In genomic region chr13:75770164-75771145, GRCh38 we compare ENCODE assay signal across 13 cellular contexts.
DNase-seq lines count a peak whose midpoint lies in the region; ATAC-seq and TF ChIP-seq lines count a peak whose summit lies in the region.
"Had no signal": no experiment of that assay in that cellular context is flagged by ENCODE, and none has a peak within 500 bp of the region (broad histone marks: within the 10 kb centered on the region; RNA-seq: fewer than 3 reads in every experiment).

No MANE protein-coding gene starts in this region.

- H3K27me3 ChIP-seq in breast epithelium (no peaks in the 10 kb centered on the region), mammary epithelial cell (ENCODE audit: insufficient read depth, low read length) (no peaks in the 10 kb centered on the region), skeletal muscle tissue (ENCODE audit: control insufficient read depth in 3 of 3, insufficient read depth in 3 of 3, low read length in 3 of 3) (no peaks in the 10 kb centered on the region)
- H3K27me3 ChIP-seq: ovary had no signal

- H3K27ac ChIP-seq in breast epithelium (no peak overlapping the region), mammary epithelial cell (ENCODE audit: insufficient read depth, low read depth, low read length) (peak overlapping the region; percentile 83), skeletal muscle tissue (ENCODE audit: low read depth, low read length) (peak overlapping the region; percentile 9)
- H3K27ac ChIP-seq: ovary had no signal

- no peak overlapping the region for H3K4me3 Mint-ChIP-seq in MCF 10A (ENCODE audit: unreplicated experiment)
- H3K4me3 Mint-ChIP-seq in activated naive CD4-positive, alpha-beta T cell treated with anti-CD3 and anti-CD28 coated beads for 36 hours = no peak overlapping the region
- H3K4me3 Mint-ChIP-seq in activated T-helper 2 cell treated with anti-CD3 and anti-CD28 coated beads, Interferon-gamma antibody, Interleukin-2, Interleukin-4, amounts not matched to agents 10 μg/mL and 5 μg/mL and 100 μg/mL, durations not matched to agents 14 hours and 24 hours and 36 hours (ENCODE audit: low read depth) = no peak overlapping the region
- H3K4me3 Mint-ChIP-seq: memory B cell had no signal

- WGBS in mammary epithelial cell (ENCODE audit: low coverage, missing lambda C conversion rate) = 65% methylated on average over 4 of the region's 4 CpGs

- dilution Hi-C loops in mammary epithelial cell (cut with HindIII; ENCODE audit: low sequenced_read_pairs) = no loop called here

- H3K4me1 ChIP-seq in breast epithelium (no peaks in the 10 kb centered on the region), mammary epithelial cell (ENCODE audit: insufficient read depth, low read length) (peaks cover 12% of the 10 kb centered on the region), skeletal muscle tissue (ENCODE audit: control insufficient read depth in 3 of 3, insufficient read depth in 3 of 3, low read length in 3 of 3) (peaks cover 6 to 25% (median 19%) of the 10 kb centered on the region in 3 donors)

- H2AFZ ChIP-seq in mammary epithelial cell (ENCODE audit: low read depth, low read length) = no peak overlapping the region

- intact Hi-C loops in MCF 10A (cut with micrococcal nuclease) = no loop called here
- intact Hi-C loops in breast epithelium (cut with DNase I; ENCODE audit: low total_unique reads) = no loop called here
- intact Hi-C loops in mammary epithelial cell (cut with micrococcal nuclease) = loop anchor here (5.0 kb wide), 1 partner anchor 53 kb away; no protein-coding TSS in a partner anchor
- intact Hi-C loops in activated naive CD4-positive, alpha-beta T cell treated with anti-CD3 and anti-CD28 coated beads for 36 hours (cut with micrococcal nuclease) = loop anchor here (1.0 kb wide), 1 partner anchor 8 kb away; no protein-coding TSS in a partner anchor
- intact Hi-C loops in activated T-helper 2 cell treated with anti-CD3 and anti-CD28 coated beads, Interferon-gamma antibody, Interleukin-2, Interleukin-4, amounts not matched to agents 10 μg/mL and 5 μg/mL and 100 μg/mL, durations not matched to agents 14 hours and 24 hours and 36 hours (cut with micrococcal nuclease) = no loop called here

- no peak for ATAC-seq in activated naive CD4-positive, alpha-beta T cell treated with anti-CD3 and anti-CD28 coated beads, Interleukin-2, amount 50 U/mL, for 72 hours

- H3K27me3 Mint-ChIP-seq in MCF 10A (ENCODE audit: insufficient read depth, unreplicated experiment) = no peaks in the 10 kb centered on the region
- H3K27me3 Mint-ChIP-seq in activated naive CD4-positive, alpha-beta T cell treated with anti-CD3 and anti-CD28 coated beads for 36 hours (ENCODE audit: low read depth) = no peaks in the 10 kb centered on the region
- no peaks in the 10 kb centered on the region for H3K27me3 Mint-ChIP-seq in activated T-helper 2 cell treated with anti-CD3 and anti-CD28 coated beads, Interferon-gamma antibody, Interleukin-2, Interleukin-4, amounts not matched to agents 10 μg/mL and 5 μg/mL and 100 μg/mL, durations not matched to agents 14 hours and 24 hours and 36 hours (ENCODE audit: low read depth)
- H3K27me3 Mint-ChIP-seq: memory B cell had no signal

- peak; percentile 29 for DNase-seq in MCF 10A (ENCODE audit: unreplicated experiment)
- DNase-seq in breast epithelium (ENCODE audit: low spot score in 2 of 2) = no peak
- DNase-seq in mammary epithelial cell = no peak
- DNase-seq in kidney glomerular epithelial cell (lab: John Stamatoyannopoulos, UW) = peak; percentile 57
- DNase-seq in activated naive CD4-positive, alpha-beta T cell treated with anti-CD3 and anti-CD28 coated beads for 36 hours = no peak
- DNase-seq in activated naive CD4-positive, alpha-beta T cell treated with anti-CD3 and anti-CD28 coated beads, Interleukin-2, amount 50 U/mL, for 72 hours (ENCODE audit: low spot score in 2 of 2) = no peak
- DNase-seq in activated T-helper 2 cell treated with anti-CD3 and anti-CD28 coated beads, Interferon-gamma antibody, Interleukin-2, Interleukin-4, amounts not matched to agents 10 μg/mL and 5 μg/mL and 100 μg/mL, durations not matched to agents 14 hours and 24 hours and 36 hours (ENCODE audit: low spot score) = no peak
- DNase-seq: ACHN; activated CD8-positive, alpha-beta memory T cell treated with anti-CD3 and anti-CD28 coated beads, Interleukin-2, amount 50 U/mL, for 4 hours; amniotic stem cell; ovary had no signal

- peaks cover 5% of the 10 kb centered on the region for H3K79me2 ChIP-seq in mammary epithelial cell (ENCODE audit: insufficient read depth, low read length)

- H3K4me2 ChIP-seq in mammary epithelial cell (ENCODE audit: insufficient read depth, low read depth, low read length) = no peak overlapping the region

- in situ Hi-C loops in mammary epithelial cell (cut with MboI; ENCODE audit: low sequenced_read_pairs in 2 of 2) = no loop called here

- H3K9ac ChIP-seq in mammary epithelial cell (ENCODE audit: insufficient read depth, low read length) (no peak overlapping the region), skeletal muscle tissue (ENCODE audit: low read depth in 1 of 3, low read length in 3 of 3) (peak overlapping the region in 1 of 3 donors; percentile 9)

- H4K20me1 ChIP-seq in mammary epithelial cell (ENCODE audit: insufficient read depth, low read length) = no peaks in the 10 kb centered on the region

- no TSS peak for BruUV-seq in MCF 10A (replicated peaks; lab: Mats Ljungman, UMichigan)
- BruUV-seq in mammary epithelial cell (replicated peaks; lab: Mats Ljungman, UMichigan) = no TSS peak

- H3K36me3 ChIP-seq in breast epithelium (no peaks in the 10 kb centered on the region), mammary epithelial cell (ENCODE audit: insufficient read depth, low read length) (no peaks in the 10 kb centered on the region), skeletal muscle tissue (ENCODE audit: control insufficient read depth in 3 of 3, insufficient read depth in 3 of 3, low read length in 3 of 3) (no peaks in the 10 kb centered on the region)
- H3K36me3 ChIP-seq: ovary had no signal

- peaks cover 25% of the 10 kb centered on the region for H3K36me3 Mint-ChIP-seq in MCF 10A (ENCODE audit: insufficient read depth, unreplicated experiment)
- H3K36me3 Mint-ChIP-seq in activated naive CD4-positive, alpha-beta T cell treated with anti-CD3 and anti-CD28 coated beads for 36 hours (ENCODE audit: low read depth) = peaks cover 14% of the 10 kb centered on the region
- H3K36me3 Mint-ChIP-seq in activated naive CD4-positive, alpha-beta T cell treated with anti-CD3 and anti-CD28 coated beads, Interleukin-2, amount 50 U/mL, for 72 hours = peaks cover 21 to 32% of the 10 kb centered on the region in 2 donors
- peaks cover 25% of the 10 kb centered on the region for H3K36me3 Mint-ChIP-seq in activated T-helper 2 cell treated with anti-CD3 and anti-CD28 coated beads, Interferon-gamma antibody, Interleukin-2, Interleukin-4, amounts not matched to agents 10 μg/mL and 5 μg/mL and 100 μg/mL, durations not matched to agents 14 hours and 24 hours and 36 hours (ENCODE audit: low read depth)

- peaks cover 20% of the 10 kb centered on the region for H3K4me1 Mint-ChIP-seq in MCF 10A (ENCODE audit: insufficient read depth, unreplicated experiment)
- H3K4me1 Mint-ChIP-seq in activated naive CD4-positive, alpha-beta T cell treated with anti-CD3 and anti-CD28 coated beads for 36 hours (ENCODE audit: low read depth) = peaks cover 63% of the 10 kb centered on the region
- H3K4me1 Mint-ChIP-seq in activated T-helper 2 cell treated with anti-CD3 and anti-CD28 coated beads, Interferon-gamma antibody, Interleukin-2, Interleukin-4, amounts not matched to agents 10 μg/mL and 5 μg/mL and 100 μg/mL, durations not matched to agents 14 hours and 24 hours and 36 hours (ENCODE audit: low read depth) = peaks cover 20% of the 10 kb centered on the region

- CTCF ChIA-PET in MCF 10A (lab: Yijun Ruan, JAX) = interaction anchor here (0.5 to 1.7 kb wide), 5 partner anchors 10 to 1641 kb away, joined by 3 to 11 read pairs (median 4); no protein-coding TSS in a partner anchor
- CTCF ChIA-PET in mammary epithelial cell (lab: Charles Lee; ENCODE audit: low non-redundant PET) = no interaction called here
- CTCF ChIA-PET in activated naive CD4-positive, alpha-beta T cell treated with anti-CD3 and anti-CD28 coated beads for 36 hours (lab: Charles Lee) = no interaction called here

- peaks cover 11% of the 10 kb centered on the region for H3K9me3 Mint-ChIP-seq in MCF 10A (ENCODE audit: unreplicated experiment)
- H3K9me3 Mint-ChIP-seq in activated naive CD4-positive, alpha-beta T cell treated with anti-CD3 and anti-CD28 coated beads for 36 hours = peaks cover 7% of the 10 kb centered on the region
- peaks cover 8 to 19% of the 10 kb centered on the region in 2 donors for H3K9me3 Mint-ChIP-seq in activated naive CD4-positive, alpha-beta T cell treated with anti-CD3 and anti-CD28 coated beads, Interleukin-2, amount 50 U/mL, for 72 hours
- H3K9me3 Mint-ChIP-seq in activated T-helper 2 cell treated with anti-CD3 and anti-CD28 coated beads, Interferon-gamma antibody, Interleukin-2, Interleukin-4, amounts not matched to agents 10 μg/mL and 5 μg/mL and 100 μg/mL, durations not matched to agents 14 hours and 24 hours and 36 hours = peaks cover 8% of the 10 kb centered on the region

- TF ChIP-seq CTCF in MCF 10A (IDR thresholded peaks at IDR 0.05; ENCODE audit: unreplicated experiment) = no peak
- no peak for TF ChIP-seq CTCF in breast epithelium (IDR thresholded peaks at IDR 0.05)
- no peak for TF ChIP-seq CTCF in mammary epithelial cell (conservative IDR thresholded peaks at IDR 0.05 in 1 of 2, IDR thresholded peaks at IDR 0.05 in 1 of 2; ENCODE audit: extremely low read depth in 1 of 2, insufficient read depth in 1 of 2, low read depth in 1 of 2, low read length in 2 of 2)

- H3K27ac Mint-ChIP-seq in MCF 10A (ENCODE audit: low read depth, unreplicated experiment) = peak overlapping the region; percentile 49
- H3K27ac Mint-ChIP-seq in activated naive CD4-positive, alpha-beta T cell treated with anti-CD3 and anti-CD28 coated beads for 36 hours = no peak overlapping the region
- peak overlapping the region in 1 of 2 donors; percentile 22 for H3K27ac Mint-ChIP-seq in activated naive CD4-positive, alpha-beta T cell treated with anti-CD3 and anti-CD28 coated beads, Interleukin-2, amount 50 U/mL, for 72 hours
- H3K27ac Mint-ChIP-seq in activated T-helper 2 cell treated with anti-CD3 and anti-CD28 coated beads, Interferon-gamma antibody, Interleukin-2, Interleukin-4, amounts not matched to agents 10 μg/mL and 5 μg/mL and 100 μg/mL, durations not matched to agents 14 hours and 24 hours and 36 hours = no peak overlapping the region
- H3K27ac Mint-ChIP-seq: memory B cell had no signal

- TF ChIP-seq POLR2A in breast epithelium (IDR thresholded peaks at IDR 0.05) = no peak

- H3K4me3 ChIP-seq in breast epithelium (no peak overlapping the region), mammary epithelial cell (replicated peaks in 1 of 3; ENCODE audit: insufficient read depth in 1 of 3, low read depth in 2 of 3, low read length in 3 of 3) (no peak overlapping the region), skeletal muscle tissue (ENCODE audit: low read length in 3 of 3) (no peak overlapping the region)
- H3K4me3 ChIP-seq: ovary had no signal

- POLR2A ChIA-PET in MCF 10A (lab: Yijun Ruan, JAX) = interaction anchor here (0.6 to 1.9 kb wide), 4 partner anchors 9 to 94 kb away, joined by 3 to 22 read pairs (median 4); no protein-coding TSS in a partner anchor

- H3K9me3 ChIP-seq in breast epithelium (no peaks in the 10 kb centered on the region), mammary epithelial cell (replicated peaks; ENCODE audit: insufficient read depth, low read length) (no peaks in the 10 kb centered on the region), skeletal muscle tissue (ENCODE audit: control insufficient read depth in 3 of 3, low read length in 3 of 3) (no peaks in the 10 kb centered on the region)
- H3K9me3 ChIP-seq: ovary had no signal

Comparison
In these comparisons a context has a peak if more than half of its experiments do, and no peak if none do; other contexts are left out.
1. DNase-seq: peak in MCF 10A (single experiment) and kidney glomerular epithelial cell (single experiment); none in breast epithelium (0 of 2), mammary epithelial cell (single experiment), activated naive CD4-positive, alpha-beta T cell treated with anti-CD3 and anti-CD28 coated beads for 36 hours (single experiment), activated naive CD4-positive, alpha-beta T cell treated with anti-CD3 and anti-CD28 coated beads, Interleukin-2, amount 50 U/mL, for 72 hours (0 of 2) and activated T-helper 2 cell treated with anti-CD3 and anti-CD28 coated beads, Interferon-gamma antibody, Interleukin-2, Interleukin-4, amounts not matched to agents 10 μg/mL and 5 μg/mL and 100 μg/mL, durations not matched to agents 14 hours and 24 hours and 36 hours (single experiment).
2. H3K27ac ChIP-seq: peak in mammary epithelial cell (single experiment) and skeletal muscle tissue (single experiment); none in breast epithelium (0 of 2).
3. intact Hi-C loops: an anchor here in mammary epithelial cell (5.0 kb wide) and activated naive CD4-positive, alpha-beta T cell treated with anti-CD3 and anti-CD28 coated beads for 36 hours (1.0 kb wide); none called in MCF 10A, breast epithelium and activated T-helper 2 cell treated with anti-CD3 and anti-CD28 coated beads, Interferon-gamma antibody, Interleukin-2, Interleukin-4, amounts not matched to agents 10 μg/mL and 5 μg/mL and 100 μg/mL, durations not matched to agents 14 hours and 24 hours and 36 hours.